Comparison of ENCODE assay signal across 14 cellular contexts in the genomic region with DNA sequence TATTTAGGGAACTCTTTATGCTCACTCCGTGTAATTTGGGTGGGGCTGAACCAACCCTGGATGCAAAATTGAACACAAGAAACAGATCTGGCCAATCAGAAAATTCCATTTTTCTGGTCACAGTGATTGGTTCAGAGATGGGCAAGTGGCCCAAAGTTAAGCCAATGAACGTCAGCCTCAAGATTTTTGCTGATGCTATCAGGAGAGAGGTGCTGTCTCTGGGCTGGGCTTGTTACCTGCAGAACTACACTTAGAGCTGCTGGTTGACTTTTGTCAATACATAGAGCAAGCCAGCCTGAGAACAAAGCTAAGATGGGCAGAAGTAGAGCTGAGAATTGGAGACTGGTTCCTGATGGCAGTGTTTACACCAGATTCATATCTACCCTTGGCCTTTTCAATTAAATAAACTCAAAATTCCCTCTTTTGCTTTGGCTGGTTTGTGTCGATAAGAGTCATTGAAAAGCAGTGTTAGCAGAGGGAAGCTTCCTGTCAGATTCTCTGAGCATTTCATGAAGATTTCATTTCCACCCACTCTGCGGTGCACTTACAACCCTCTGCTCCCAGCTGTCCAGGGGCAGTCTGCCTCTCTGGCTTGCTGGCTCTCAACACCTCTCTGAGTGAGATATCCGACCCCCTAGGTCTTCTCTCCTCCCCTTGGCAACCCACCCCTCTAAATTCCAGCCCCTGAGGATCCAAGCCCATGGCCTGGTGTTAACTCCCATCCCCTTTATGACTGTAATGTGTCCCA.
A peak's percentile ranks its signal among the peaks of the same experiment; 100 is the strongest.
DNase-seq lines count a peak whose midpoint lies in the region; ATAC-seq, FAIRE-seq and TF ChIP-seq lines count a peak whose summit lies in the region.
"Had no signal": no experiment of that assay in that cellular context is flagged by ENCODE, and none has a peak within 500 bp of the region (broad histone marks: within the 10 kb centered on the region; RNA-seq: fewer than 3 reads in every experiment).

No MANE protein-coding gene starts in this region.

- POLR2A ChIA-PET in A549 (lab: Yijun Ruan, JAX) = interaction anchor here (0.9 kb wide), 1 partner anchor 295 kb away, joined by 3 read pairs; the partner anchor contains the start of gene SLC26A2

- TF ChIP-seq RAD21 in A549 (conservative IDR thresholded peaks at IDR 0.05 in 1 of 2, IDR thresholded peaks at IDR 0.05 in 1 of 2) = no peak

- no peak overlapping the region for H3K4me3 ChIP-seq in A549
- no peak overlapping the region for H3K4me3 ChIP-seq in GM23338
- H3K4me3 ChIP-seq in neural progenitor cell = no peak overlapping the region

- H3K9me3 ChIP-seq in A549 (no peaks in the 10 kb centered on the region), neural progenitor cell (ENCODE audit: low read depth) (peaks cover 8% of the 10 kb centered on the region)

- H3K79me2 ChIP-seq in GM23338 (replicated peaks; ENCODE audit: insufficient read depth) = no peaks in the 10 kb centered on the region
- no peaks in the 10 kb centered on the region for H3K79me2 ChIP-seq in neural progenitor cell (ENCODE audit: low read depth)

- TF ChIP-seq CTCF in A549 (IDR thresholded peaks at IDR 0.05) (no peak), GM23338 (conservative IDR thresholded peaks at IDR 0.05; ENCODE audit: low read depth in 2 of 2) (no peak), neural progenitor cell (IDR thresholded peaks at IDR 0.05) (no peak)

- H3K9me2 ChIP-seq in GM23338 (ENCODE audit: insufficient read depth) = no peaks in the 10 kb centered on the region

- TF ChIP-seq POLR2A in A549 (IDR thresholded peaks at IDR 0.05; ENCODE audit: low read length) = no peak

- H3F3A ChIP-seq in GM23338 (replicated peaks; ENCODE audit: low read depth) (no peaks in the 10 kb centered on the region), neural progenitor cell (ENCODE audit: low read depth) (no peaks in the 10 kb centered on the region)

- CTCF ChIA-PET in A549 (lab: Yijun Ruan, JAX) = interaction anchor here (0.6 to 6.8 kb wide), 17 partner anchors 7 to 325 kb away, joined by 3 to 106 read pairs (median 19); no protein-coding TSS in a partner anchor

- no peak for FAIRE-seq in A549 (lab: Jason Lieb, UNC)

- WGBS in A549 (ENCODE audit: missing lambda C conversion rate) = 75% methylated on average over 5 of the region's 5 CpGs

- H3K27ac Mint-ChIP-seq in GM23338 (peak overlapping the region; percentile 65), neural progenitor cell (no peak overlapping the region)
- H3K27ac Mint-ChIP-seq: CD8-positive, alpha-beta memory T cell; H9 had no signal

- DNase-seq in A549 (ENCODE audit: low read depth in 1 of 2, low spot score in 1 of 2) = no peak
- DNase-seq in GM23338 (ENCODE audit: low spot score) = no peak
- DNase-seq in neural progenitor cell (ENCODE audit: low spot score) = no peak
- no peak for DNase-seq in sciatic nerve (ENCODE audit: low spot score)
- no peak for DNase-seq in activated T-cell treated with anti-CD3 and anti-CD28 coated beads, Interleukin-2, amount 50 U/mL, for 4 hours
- DNase-seq in KG1 (lab: John Stamatoyannopoulos, UW) = no peak
- no peak for DNase-seq in amniotic stem cell (lab: John Stamatoyannopoulos, UW)
- DNase-seq: CD8-positive, alpha-beta memory T cell; H9; NCI-H1436 treated with DMSO at 0.1 percent for 48 hours; NCI-H526 treated with DMSO at 0.1 percent for 48 hours; NK-92 treated with Interleukin-12 subunit alpha and Interleukin-12 subunit beta, amount 100 ng/mL, for 24 hours had no signal

- H3K27ac ChIP-seq in A549 (0 out of 6 replicates have a peak overlapping the region, but pooled peaks of 1 of the 2 experiments have one; percentile 32), GM23338 (ENCODE audit: low read depth) (no peak overlapping the region), neural progenitor cell (no peak overlapping the region)
- H3K27ac ChIP-seq: RWPE1 had no signal

- H3K36me3 Mint-ChIP-seq in GM23338 (ENCODE audit: low read depth) (peaks cover 4% of the 10 kb centered on the region; the same call in 2 of the 3 replicates), neural progenitor cell (no peaks in the 10 kb centered on the region)
- peaks cover 2% of the 10 kb centered on the region for H3K36me3 Mint-ChIP-seq in activated T-cell treated with anti-CD3 and anti-CD28 coated beads, Interleukin-2, amount 50 U/mL, for 4 hours (ENCODE audit: insufficient read depth)

- no peak overlapping the region for H3K9ac ChIP-seq in neural progenitor cell

- no peaks in the 10 kb centered on the region for H3K27me3 ChIP-seq in GM23338 (ENCODE audit: insufficient read depth)
- no peaks in the 10 kb centered on the region for H3K27me3 ChIP-seq in neural progenitor cell

- H3K9me3 Mint-ChIP-seq in GM23338 (peaks cover 17% of the 10 kb centered on the region; the same call in 2 of the 3 replicates), neural progenitor cell (peaks cover 11% of the 10 kb centered on the region)
- peaks cover 5% of the 10 kb centered on the region for H3K9me3 Mint-ChIP-seq in activated T-cell treated with anti-CD3 and anti-CD28 coated beads, Interleukin-2, amount 50 U/mL, for 4 hours

- H3K36me3 ChIP-seq in GM23338 (ENCODE audit: insufficient read depth) (no peaks in the 10 kb centered on the region), neural progenitor cell (no peaks in the 10 kb centered on the region)

- peaks cover 15% of the 10 kb centered on the region for H3K4me1 ChIP-seq in A549
- no peaks in the 10 kb centered on the region for H3K4me1 ChIP-seq in GM23338 (ENCODE audit: insufficient read depth)
- H3K4me1 ChIP-seq in neural progenitor cell = no peaks in the 10 kb centered on the region

- H4K20me1 ChIP-seq in GM23338 (replicated peaks; ENCODE audit: insufficient read depth) = no peaks in the 10 kb centered on the region
- H4K20me1 ChIP-seq in neural progenitor cell (ENCODE audit: low read depth) = no peaks in the 10 kb centered on the region

- ATAC-seq in A549 (peak in 1 of 2 experiments; percentile 25; a peak in 3 of 6 replicates), GM23338 (no peak), esophagus mucosa (peak; percentile 7), sciatic nerve (no peak)
- no peak for ATAC-seq in activated T-cell treated with anti-CD3 and anti-CD28 coated beads, Interleukin-2, amount 50 U/mL, for 4 hours

- H2AFZ ChIP-seq in GM23338 (no peak overlapping the region), neural progenitor cell (replicated peaks) (no peak overlapping the region)

- intact Hi-C loops in sciatic nerve (cut with DNase I) = no loop called here

- H3K4me2 ChIP-seq in A549 = 0 out of 3 replicates have a peak overlapping the region, but pooled peaks have one; percentile 42
- H3K4me2 ChIP-seq in GM23338 = no peak overlapping the region
- H3K4me2 ChIP-seq in neural progenitor cell = no peak overlapping the region

- H3K4me3 Mint-ChIP-seq in GM23338 = no peak overlapping the region
- H3K4me3 Mint-ChIP-seq in neural progenitor cell = peak overlapping the region; percentile 67
- no peak overlapping the region for H3K4me3 Mint-ChIP-seq in activated T-cell treated with anti-CD3 and anti-CD28 coated beads, Interleukin-2, amount 50 U/mL, for 4 hours
- H3K4me3 Mint-ChIP-seq: CD8-positive, alpha-beta memory T cell; H9 had no signal

- no peak for TF ChIP-seq EP300 in A549 (IDR thresholded peaks at IDR 0.05)

- H3K27me3 Mint-ChIP-seq in GM23338 (ENCODE audit: insufficient read depth, low read depth, poor library complexity) (peaks cover 4% of the 10 kb centered on the region), neural progenitor cell (ENCODE audit: insufficient read depth, low read depth) (peaks cover 7% of the 10 kb centered on the region)
- H3K27me3 Mint-ChIP-seq in activated T-cell treated with anti-CD3 and anti-CD28 coated beads, Interleukin-2, amount 50 U/mL, for 4 hours (ENCODE audit: low read depth) = peaks cover 2% of the 10 kb centered on the region

- no peaks in the 10 kb centered on the region; the same call in 2 of the 3 replicates for H3K4me1 Mint-ChIP-seq in GM23338
- H3K4me1 Mint-ChIP-seq in neural progenitor cell = no peaks in the 10 kb centered on the region
- no peaks in the 10 kb centered on the region for H3K4me1 Mint-ChIP-seq in activated T-cell treated with anti-CD3 and anti-CD28 coated beads, Interleukin-2, amount 50 U/mL, for 4 hours (ENCODE audit: low read depth)
- H3K4me1 Mint-ChIP-seq: CD8-positive, alpha-beta memory T cell had no signal

TF ChIP-seq in A549, 52 proteins besides CTCF, POLR2A, EP300 and RAD21 (continues in another document):
- TF ChIP-seq HES2 (IDR thresholded peaks at IDR 0.05) = no peak
- TF ChIP-seq RFX5 (IDR thresholded peaks at IDR 0.05) = no peak
- no peak for TF ChIP-seq BHLHE40 (IDR thresholded peaks at IDR 0.05; ENCODE audit: low read depth, low read length)
- no peak for TF ChIP-seq TFCP2L1 (CRISPR knock-in tag; IDR thresholded peaks at IDR 0.05)
- TF ChIP-seq NR3C1 (IDR thresholded peaks at IDR 0.05) = no peak

TF ChIP-seq in GM23338, 12 proteins besides CTCF, POLR2A, EP300 and RAD21 (continues in another document):
- TF ChIP-seq CREB1 (CRISPR knock-in tag; IDR thresholded peaks at IDR 0.05; ENCODE audit: low read depth) = no peak
- TF ChIP-seq, protein P1, sequence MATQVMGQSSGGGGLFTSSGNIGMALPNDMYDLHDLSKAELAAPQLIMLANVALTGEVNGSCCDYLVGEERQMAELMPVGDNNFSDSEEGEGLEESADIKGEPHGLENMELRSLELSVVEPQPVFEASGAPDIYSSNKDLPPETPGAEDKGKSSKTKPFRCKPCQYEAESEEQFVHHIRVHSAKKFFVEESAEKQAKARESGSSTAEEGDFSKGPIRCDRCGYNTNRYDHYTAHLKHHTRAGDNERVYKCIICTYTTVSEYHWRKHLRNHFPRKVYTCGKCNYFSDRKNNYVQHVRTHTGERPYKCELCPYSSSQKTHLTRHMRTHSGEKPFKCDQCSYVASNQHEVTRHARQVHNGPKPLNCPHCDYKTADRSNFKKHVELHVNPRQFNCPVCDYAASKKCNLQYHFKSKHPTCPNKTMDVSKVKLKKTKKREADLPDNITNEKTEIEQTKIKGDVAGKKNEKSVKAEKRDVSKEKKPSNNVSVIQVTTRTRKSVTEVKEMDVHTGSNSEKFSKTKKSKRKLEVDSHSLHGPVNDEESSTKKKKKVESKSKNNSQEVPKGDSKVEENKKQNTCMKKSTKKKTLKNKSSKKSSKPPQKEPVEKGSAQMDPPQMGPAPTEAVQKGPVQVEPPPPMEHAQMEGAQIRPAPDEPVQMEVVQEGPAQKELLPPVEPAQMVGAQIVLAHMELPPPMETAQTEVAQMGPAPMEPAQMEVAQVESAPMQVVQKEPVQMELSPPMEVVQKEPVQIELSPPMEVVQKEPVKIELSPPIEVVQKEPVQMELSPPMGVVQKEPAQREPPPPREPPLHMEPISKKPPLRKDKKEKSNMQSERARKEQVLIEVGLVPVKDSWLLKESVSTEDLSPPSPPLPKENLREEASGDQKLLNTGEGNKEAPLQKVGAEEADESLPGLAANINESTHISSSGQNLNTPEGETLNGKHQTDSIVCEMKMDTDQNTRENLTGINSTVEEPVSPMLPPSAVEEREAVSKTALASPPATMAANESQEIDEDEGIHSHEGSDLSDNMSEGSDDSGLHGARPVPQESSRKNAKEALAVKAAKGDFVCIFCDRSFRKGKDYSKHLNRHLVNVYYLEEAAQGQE (IDR thresholded peaks at IDR 0.05; ENCODE audit: unreplicated experiment) = no peak
- TF ChIP-seq EZH2 (IDR thresholded peaks at IDR 0.05; ENCODE audit: low read depth, unreplicated experiment) = no peak
- no peak for TF ChIP-seq POLR2AphosphoS5 (IDR thresholded peaks at IDR 0.05; ENCODE audit: low read depth)
